1 cellular context compared by ENCODE assay signal in genomic region chr1:28602536-28603439, GRCh38.
TF ChIP-seq lines count a peak whose summit lies in the region.

No MANE protein-coding gene starts in this region.

TF ChIP-seq in HEK293, 187 proteins besides CTCF, POLR2A, EP300 and RAD21 (continued from another document):
- peak; percentile 98 for TF ChIP-seq PRDM10 (tag by site-specific recombination; IDR thresholded peaks at IDR 0.05)
- no peak for TF ChIP-seq PRDM1 (tag by site-specific recombination; IDR thresholded peaks at IDR 0.05)
- peak; percentile 58 for TF ChIP-seq ZBTB17 (tag by site-specific recombination; IDR thresholded peaks at IDR 0.05)
- TF ChIP-seq GLIS1 (tag by site-specific recombination; IDR thresholded peaks at IDR 0.05): peak; percentile 47
- peak; percentile 95 for TF ChIP-seq IKZF3 (tag by site-specific recombination; IDR thresholded peaks at IDR 0.05)
- peak; percentile 35; the same call in 1 of the 2 replicates for TF ChIP-seq ZSCAN30 (tag by site-specific recombination; IDR thresholded peaks at IDR 0.05)
- peak; percentile 96 for TF ChIP-seq ZNF654 (tag by site-specific recombination; IDR thresholded peaks at IDR 0.05; ENCODE audit: low read depth)
- TF ChIP-seq ZNF362 (tag by site-specific recombination; IDR thresholded peaks at IDR 0.05): peak; percentile 98
- TF ChIP-seq PATZ1 (tag by site-specific recombination; IDR thresholded peaks at IDR 0.05): no peak
- TF ChIP-seq ZNF155 (tag by site-specific recombination; IDR thresholded peaks at IDR 0.05): no peak
- peak; percentile 27; the same call in 1 of the 2 replicates for TF ChIP-seq ZBTB21 (tag by site-specific recombination; IDR thresholded peaks at IDR 0.05)
- peak; percentile 41; the same call in 1 of the 2 replicates for TF ChIP-seq ZNF629 (tag by site-specific recombination; IDR thresholded peaks at IDR 0.05)
- TF ChIP-seq ZNF692 (tag by site-specific recombination; IDR thresholded peaks at IDR 0.05): 0 out of 2 replicates have a peak, but pooled peaks have one; percentile 21
- TF ChIP-seq ZBTB8A (tag by site-specific recombination; IDR thresholded peaks at IDR 0.05): peak; percentile 32; the same call in 1 of the 2 replicates
- peak; percentile 42; the same call in 1 of the 2 replicates for TF ChIP-seq ZNF580 (tag by site-specific recombination; IDR thresholded peaks at IDR 0.05)
- no peak for TF ChIP-seq ZNF555 (tag by site-specific recombination; conservative IDR thresholded peaks at IDR 0.05)
- 0 out of 2 replicates have a peak, but pooled peaks have one; percentile 37 for TF ChIP-seq ZNF2 (tag by site-specific recombination; IDR thresholded peaks at IDR 0.05)
- no peak for TF ChIP-seq ZNF138 (tag by site-specific recombination; IDR thresholded peaks at IDR 0.05; ENCODE audit: borderline replicate concordance)
- TF ChIP-seq KLF8 (tag by site-specific recombination; IDR thresholded peaks at IDR 0.05): peak; percentile 32; the same call in 1 of the 2 replicates
- peak; percentile 59 for TF ChIP-seq ZEB2 (tag by site-specific recombination; IDR thresholded peaks at IDR 0.05)
- TF ChIP-seq ZNF600 (tag by site-specific recombination; IDR thresholded peaks at IDR 0.05): peak; percentile 99
- no peak for TF ChIP-seq KLF16 (tag by site-specific recombination; IDR thresholded peaks at IDR 0.05)
